In the genomic region with DNA sequence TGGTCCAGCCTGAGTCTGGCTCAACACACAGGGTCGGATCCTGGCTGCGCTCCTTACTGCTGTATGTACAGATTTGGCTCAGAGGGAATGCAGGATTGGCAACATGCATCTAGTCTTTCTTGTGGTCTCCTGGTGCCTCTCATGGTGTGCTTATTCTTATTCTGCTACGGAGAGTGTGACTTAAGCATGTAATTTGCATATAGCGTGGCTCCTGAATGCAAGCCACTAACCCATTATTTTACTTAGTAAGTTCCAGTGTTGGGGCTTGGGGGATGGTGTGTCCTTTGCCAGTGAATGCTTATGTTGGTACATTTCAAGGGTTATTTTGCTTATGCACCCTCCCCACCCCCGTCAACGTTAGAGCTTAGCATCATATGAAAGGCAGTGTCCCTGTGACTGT, we compare ENCODE assay signal across 10 cellular contexts. TPM values are rescaled to one million over a fixed set of nuclear protein-coding genes. Genes with fewer than 3 reads are reported as not detected.
DNase-seq lines count a peak whose midpoint lies in the region; ATAC-seq, FAIRE-seq and TF ChIP-seq lines count a peak whose summit lies in the region.
"Had no signal": no experiment of that assay in that cellular context is flagged by ENCODE, and none has a peak within 500 bp of the region (broad histone marks: within the 10 kb centered on the region; RNA-seq: fewer than 3 reads in every experiment).

No MANE protein-coding gene starts in this region.

- peaks cover 82% of the 10 kb centered on the region for H3K79me2 ChIP-seq in astrocyte (ENCODE audit: insufficient read depth, low read length)

- H3K36me3 Mint-ChIP-seq in astrocyte (ENCODE audit: low read depth, unreplicated experiment) = peaks cover 2% of the 10 kb centered on the region

- 86 to 93% (median 88%) methylated on average over 6 of the region's 6 CpGs for WGBS in heart left ventricle, 4 donors

- no peak overlapping the region for H2AFZ ChIP-seq in astrocyte (ENCODE audit: low read depth, low read length)

- H3K36me3 ChIP-seq in left ventricle myocardium inferior (no peaks in the 10 kb centered on the region), heart left ventricle (no peaks in the 10 kb centered on the region), astrocyte (ENCODE audit: insufficient read depth, low read length) (no peaks in the 10 kb centered on the region)

- TF ChIP-seq POLR2A in heart left ventricle (IDR thresholded peaks at IDR 0.05) = no peak

- H3K27me3 ChIP-seq in left ventricle myocardium inferior (ENCODE audit: low read depth) (no peaks in the 10 kb centered on the region), heart left ventricle (no peaks in the 10 kb centered on the region), astrocyte (ENCODE audit: insufficient read depth, low read length) (no peaks in the 10 kb centered on the region)

- H3K27ac ChIP-seq in left ventricle myocardium inferior (replicated peaks) (peak overlapping the region; percentile 32), heart left ventricle (peak overlapping the region in 1 of 12 donors; percentile 87), astrocyte (ENCODE audit: low read depth, low read length) (no peak overlapping the region)
- H3K27ac ChIP-seq: epithelial cell of prostate had no signal

- ATAC-seq in heart left ventricle = no peak
- peak; percentile 31 for ATAC-seq in HG02981 (IDR thresholded peaks at IDR 0.05; ENCODE audit: unreplicated experiment)
- ATAC-seq: CD8-positive, alpha-beta T cell had no signal

- DNase-seq in left ventricle myocardium inferior (no peak), heart left ventricle (no peak), astrocyte (ENCODE audit: low read depth) (no peak), medulla oblongata (ENCODE audit: extremely low spot score) (no peak), cerebellar nuclear complex (lab: John Stamatoyannopoulos, UW) (no peak)
- DNase-seq in stimulated activated CD8-positive, alpha-beta memory T cell treated with anti-CD3 and anti-CD28 coated beads, Interleukin-4, amount 100 ng/mL, for 48 hours = no peak
- DNase-seq in activated CD4-positive, alpha-beta T cell treated with anti-CD3 and anti-CD28 coated beads, Interleukin-2, amount 50 U/mL, for 48 hours = no peak
- DNase-seq: CD8-positive, alpha-beta T cell had no signal

- H3K9me3 ChIP-seq in left ventricle myocardium inferior (replicated peaks) (no peaks in the 10 kb centered on the region), heart left ventricle (no peaks in the 10 kb centered on the region), astrocyte (ENCODE audit: insufficient read depth, low read depth, low read length) (no peaks in the 10 kb centered on the region)

- H3K27me3 Mint-ChIP-seq in astrocyte (ENCODE audit: low read depth, unreplicated experiment) = no peaks in the 10 kb centered on the region

- H3K4me3 Mint-ChIP-seq in astrocyte (ENCODE audit: unreplicated experiment) = no peak overlapping the region
- H3K4me3 Mint-ChIP-seq: CD8-positive, alpha-beta T cell had no signal

- no peaks in the 10 kb centered on the region for H3K9me3 Mint-ChIP-seq in astrocyte (ENCODE audit: unreplicated experiment)
- H3K9me3 Mint-ChIP-seq: CD8-positive, alpha-beta T cell had no signal

- FAIRE-seq in astrocyte (lab: Jason Lieb, UNC) = no peak

- H3K4me2 ChIP-seq in astrocyte (ENCODE audit: low read length) = peak overlapping the region; percentile 9

- H3K4me1 Mint-ChIP-seq in astrocyte (ENCODE audit: low read depth, unreplicated experiment) = peaks cover 25% of the 10 kb centered on the region

- no peak overlapping the region for H3K27ac Mint-ChIP-seq in astrocyte (ENCODE audit: unreplicated experiment)
- H3K27ac Mint-ChIP-seq: CD8-positive, alpha-beta T cell had no signal

- TF ChIP-seq CTCF in left ventricle myocardium inferior (IDR thresholded peaks at IDR 0.05; ENCODE audit: borderline replicate concordance) (no peak), heart left ventricle (IDR thresholded peaks at IDR 0.05) (no peak), astrocyte (IDR thresholded peaks at IDR 0.05; ENCODE audit: insufficient read depth, low read depth, low read length) (no peak)

- H4K20me1 ChIP-seq in astrocyte (ENCODE audit: insufficient read depth, low read length) = peaks cover 59% of the 10 kb centered on the region

- H3K4me1 ChIP-seq in left ventricle myocardium inferior = peaks cover 34% of the 10 kb centered on the region
- H3K4me1 ChIP-seq in heart left ventricle = peaks cover 0 to 89% (median 20%) of the 10 kb centered on the region in 12 donors
- peaks cover 25% of the 10 kb centered on the region for H3K4me1 ChIP-seq in astrocyte (ENCODE audit: insufficient read depth, low read length)

- intact Hi-C loops in left ventricle myocardium inferior (cut with micrococcal nuclease) (no loop called here), heart left ventricle (cut with DNase I) (no loop called here)

- no peak overlapping the region for H3K4me3 ChIP-seq in left ventricle myocardium inferior
- H3K4me3 ChIP-seq in heart left ventricle = no peak overlapping the region
- no peak overlapping the region for H3K4me3 ChIP-seq in astrocyte (ENCODE audit: insufficient read depth, low read depth, low read length)

- no peak overlapping the region for H3K9ac ChIP-seq in astrocyte (ENCODE audit: low read length)

RNA-seq across cellular contexts. Expression of a gene that starts 51.2 kb away (rescaled TPM):
- total RNA-seq in left ventricle myocardium inferior (6.8 TPM), heart left ventricle (10 to 100 TPM in 3 of 9 donors, 1 to 10 TPM in 6; 5.5 to 39.0 (median 6.9) TPM), astrocyte (17.4 and 22.9 TPM in 2 replicates)
- 1 to 10 TPM; 1.2 to 1.5 TPM for polyA plus RNA-seq in heart left ventricle
